Comparison of ENCODE assay signal across 23 cellular contexts in the genomic region with DNA sequence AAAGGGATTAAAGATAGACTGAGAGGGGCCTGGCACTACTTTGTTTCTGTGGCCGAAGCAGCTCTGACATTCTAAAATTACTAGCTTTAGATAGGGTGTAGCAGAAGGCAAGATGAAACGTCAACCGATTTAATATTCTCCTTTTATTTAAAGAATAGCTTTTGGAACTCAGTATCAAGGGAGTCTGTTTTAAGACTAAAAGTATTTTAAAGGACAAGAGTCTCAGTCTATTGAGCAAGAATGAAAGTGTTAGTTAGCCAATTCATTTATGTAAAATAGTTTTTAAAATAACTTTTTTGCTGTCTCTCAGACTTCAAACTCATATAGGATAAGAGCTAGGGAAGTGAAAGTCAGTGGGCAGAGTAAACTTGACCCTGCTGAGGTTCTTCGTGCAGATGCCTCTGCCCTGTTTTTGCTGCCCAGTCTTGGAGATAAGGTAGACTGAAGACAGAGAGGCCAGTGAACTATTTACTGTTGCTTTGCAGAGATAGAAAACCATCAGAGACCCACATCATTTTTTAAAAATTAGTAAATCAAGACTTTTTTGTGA.
DNase-seq lines count a peak whose midpoint lies in the region; ATAC-seq, FAIRE-seq and TF ChIP-seq lines count a peak whose summit lies in the region.
"Had no signal": no experiment of that assay in that cellular context is flagged by ENCODE, and none has a peak within 500 bp of the region (broad histone marks: within the 10 kb centered on the region; RNA-seq: fewer than 3 reads in every experiment).

No MANE protein-coding gene starts in this region.

- TF ChIP-seq POLR2A in GM12891 (IDR thresholded peaks at IDR 0.05; ENCODE audit: low read depth, low read length) = no peak

- peaks cover 19% of the 10 kb centered on the region for H3K9me3 Mint-ChIP-seq in activated T-cell treated with anti-CD3 and anti-CD28 coated beads, Interleukin-2, amount 50 U/mL, for 4 hours
- H3K9me3 Mint-ChIP-seq: GM23338 had no signal

- peak; percentile 66 for ATAC-seq in GM21723 (IDR thresholded peaks at IDR 0.05; ENCODE audit: unreplicated experiment)
- ATAC-seq in HG03103 (IDR thresholded peaks at IDR 0.05; ENCODE audit: low read depth, unreplicated experiment) = peak; percentile 65
- no peak for ATAC-seq in left lobe of liver
- no peak for ATAC-seq in HG03196 (IDR thresholded peaks at IDR 0.05; ENCODE audit: unreplicated experiment)
- ATAC-seq in activated T-cell treated with anti-CD3 and anti-CD28 coated beads, Interleukin-2, amount 50 U/mL, for 4 hours = no peak
- ATAC-seq: GM23338 had no signal

- FAIRE-seq in GM12891 (lab: Jason Lieb, UNC) = no peak
- no peak for FAIRE-seq in GM19239 (lab: Jason Lieb, UNC)
- FAIRE-seq: A204.1 had no signal

- no peak overlapping the region for H3K4me3 Mint-ChIP-seq in activated T-cell treated with anti-CD3 and anti-CD28 coated beads, Interleukin-2, amount 50 U/mL, for 4 hours
- H3K4me3 Mint-ChIP-seq: CD4-positive, CD25-positive, alpha-beta regulatory T cell; GM23338 had no signal

- no peaks in the 10 kb centered on the region for H3K36me3 Mint-ChIP-seq in activated T-cell treated with anti-CD3 and anti-CD28 coated beads, Interleukin-2, amount 50 U/mL, for 4 hours (ENCODE audit: insufficient read depth)
- H3K36me3 Mint-ChIP-seq: CD4-positive, CD25-positive, alpha-beta regulatory T cell had no signal

- DNase-seq in GM12891 (ENCODE audit: insufficient read length, low spot score) (no peak), NOMO-1 treated with DMSO at 0.1 percent for 48 hours (lab: John Stamatoyannopoulos, UW; ENCODE audit: unreplicated experiment) (peak; percentile 57), left lobe of liver (ENCODE audit: low spot score) (no peak), GM19239 (ENCODE audit: insufficient read length, low spot score) (no peak)
- DNase-seq in activated T-cell treated with anti-CD3 and anti-CD28 coated beads, Interleukin-2, amount 50 U/mL, for 4 hours = no peak
- DNase-seq: BE2C; CD4-positive, CD25-positive, alpha-beta regulatory T cell; COR-L47; GDM1; HCEC 1CT; NCI-H1092 treated with DMSO at 0.1 percent for 48 hours; NCI-H146; NCI-H2029 treated with DMSO at 0.1 percent for 48 hours; NCI-H2171; NCI-H446 treated with DMSO at 0.1 percent for 48 hours; NCI-H69; NK-92 treated with Interleukin-12 subunit alpha and Interleukin-12 subunit beta, amount 100 ng/mL, for 24 hours; SJCRH30 had no signal

- H3K27me3 Mint-ChIP-seq in activated T-cell treated with anti-CD3 and anti-CD28 coated beads, Interleukin-2, amount 50 U/mL, for 4 hours (ENCODE audit: low read depth) = no peaks in the 10 kb centered on the region
- H3K27me3 Mint-ChIP-seq: CD4-positive, CD25-positive, alpha-beta regulatory T cell had no signal

- no peaks in the 10 kb centered on the region for H3K4me1 Mint-ChIP-seq in activated T-cell treated with anti-CD3 and anti-CD28 coated beads, Interleukin-2, amount 50 U/mL, for 4 hours (ENCODE audit: low read depth)
- H3K4me1 Mint-ChIP-seq: CD4-positive, CD25-positive, alpha-beta regulatory T cell; GM23338 had no signal

TF ChIP-seq in GM12891, 5 proteins besides CTCF, POLR2A, EP300 and RAD21:
- TF ChIP-seq POU2F2 (IDR thresholded peaks at IDR 0.05; ENCODE audit: low read depth, low read length) (no peak), SPI1 (IDR thresholded peaks at IDR 0.05; ENCODE audit: low read depth, low read length) (peak; percentile 83)

Comparison
In these comparisons a context has a peak if more than half of its experiments do, and no peak if none do; other contexts are left out.
1. ATAC-seq: peak in GM21723 (single experiment) and HG03103 (single experiment); none in left lobe of liver (single experiment), HG03196 (single experiment) and activated T-cell treated with anti-CD3 and anti-CD28 coated beads, Interleukin-2, amount 50 U/mL, for 4 hours (0 of 2).